8 cellular contexts compared by ENCODE assay signal in the genomic region with DNA sequence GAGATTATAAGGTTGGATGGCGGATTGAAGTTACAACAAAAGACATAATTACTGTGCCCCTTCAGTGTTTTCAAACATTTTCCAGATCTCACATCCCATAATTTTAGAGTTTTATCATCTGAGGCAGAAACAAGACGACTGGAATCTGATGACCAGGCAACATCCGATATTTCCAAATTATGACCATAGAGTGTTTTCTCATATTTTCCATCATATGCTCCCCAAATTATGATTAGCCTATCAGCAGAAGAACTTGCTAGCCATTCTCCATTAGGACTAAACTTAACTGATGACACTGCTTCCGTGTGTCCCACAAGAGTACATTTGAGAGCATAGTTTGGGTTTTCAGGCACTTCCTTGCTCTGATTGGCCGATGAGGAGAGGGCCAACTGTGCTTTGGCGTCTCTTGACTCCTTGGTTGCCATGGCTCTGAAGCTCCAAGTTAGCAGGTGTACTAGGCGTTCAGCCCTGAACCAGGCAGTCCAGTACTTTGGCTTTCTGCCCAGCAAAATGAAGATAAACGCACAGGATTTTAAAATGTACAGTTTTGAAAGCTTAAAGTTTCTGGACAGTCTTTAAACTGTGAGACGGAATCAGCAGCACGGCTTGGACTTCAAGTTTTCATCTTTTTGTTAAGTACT. TPM values are rescaled to one million over a fixed set of nuclear protein-coding genes. Genes with fewer than 3 reads are reported as not detected.
A peak's percentile ranks its signal among the peaks of the same experiment; 100 is the strongest.
DNase-seq lines count a peak whose midpoint lies in the region; ATAC-seq, FAIRE-seq and TF ChIP-seq lines count a peak whose summit lies in the region.

No MANE protein-coding gene starts in this region.

- no peaks in the 10 kb centered on the region for H3K9me3 ChIP-seq in RWPE2 (ENCODE audit: severe bottlenecking)

- peak overlapping the region; percentile 42 for H3K4me3 ChIP-seq in RWPE2 (ENCODE audit: severe bottlenecking)
- peak overlapping the region; percentile 61 for H3K4me3 ChIP-seq in bronchial epithelial cell (ENCODE audit: low read depth, low read length)

- DNase-seq in RWPE2 (ENCODE audit: low spot score) = no peak
- peak; percentile 62 for DNase-seq in bronchial epithelial cell (ENCODE audit: low read depth)
- peak in 2 of 3 donors; percentile 19 to 38 for DNase-seq in stimulated activated CD4-positive, alpha-beta T cell treated with anti-CD3 and anti-CD28 coated beads, TNF-alpha, amount 100 ng/mL, for 48 hours (ENCODE audit: low read depth in 3 of 3)
- no peak for DNase-seq in NCI-H1417 (lab: John Stamatoyannopoulos, UW)
- DNase-seq in NCI-H2227 (lab: John Stamatoyannopoulos, UW; ENCODE audit: unreplicated experiment) = no peak

- H3K27ac ChIP-seq in RWPE2 (ENCODE audit: poor library complexity, severe bottlenecking) (peak overlapping the region; percentile 70), layer of hippocampus (ENCODE audit: low read depth, low read length) (peak overlapping the region; percentile 83)

- H3K27me3 ChIP-seq in RWPE2 (ENCODE audit: insufficient read depth, poor library complexity, severe bottlenecking) = no peaks in the 10 kb centered on the region
- H3K27me3 ChIP-seq in bronchial epithelial cell (ENCODE audit: control insufficient read depth, insufficient read depth, low read length) = no peaks in the 10 kb centered on the region
- no peaks in the 10 kb centered on the region for H3K27me3 ChIP-seq in layer of hippocampus (ENCODE audit: control insufficient read depth, insufficient read depth, low read length)

- peak; percentile 47 for ATAC-seq in GM18517 (IDR thresholded peaks at IDR 0.05; ENCODE audit: unreplicated experiment)
- peak; percentile 65 for ATAC-seq in HG02885 (IDR thresholded peaks at IDR 0.05; ENCODE audit: poor library complexity, unreplicated experiment)
- ATAC-seq in RWPE2 (ENCODE audit: low read depth) = peak; percentile 46

- no peak for FAIRE-seq in bronchial epithelial cell (lab: Jason Lieb, UNC)

- TF ChIP-seq CTCF in RWPE2 (IDR thresholded peaks at IDR 0.05; ENCODE audit: poor library complexity, severe bottlenecking) = no peak
- TF ChIP-seq CTCF in bronchial epithelial cell (IDR thresholded peaks at IDR 0.05; ENCODE audit: insufficient read depth, low read length, severe bottlenecking) = no peak

- H3K36me3 ChIP-seq in RWPE2 (ENCODE audit: low read depth) (peaks cover 40% of the 10 kb centered on the region), bronchial epithelial cell (ENCODE audit: control insufficient read depth, insufficient read depth, low read length) (peaks cover 1% of the 10 kb centered on the region)

- peaks cover 15% of the 10 kb centered on the region for H3K4me1 ChIP-seq in RWPE2 (ENCODE audit: insufficient read depth, poor library complexity, severe bottlenecking)

RNA-seq across cellular contexts. Expression of a gene that starts 0.6 kb away (rescaled TPM):
- 3.9 and 4.4 TPM in 2 replicates for total RNA-seq in bronchial epithelial cell

RNA-seq across cellular contexts. Expression of a gene that starts 31.2 kb away (rescaled TPM):
- 14.7 and 37.0 TPM in 2 replicates for total RNA-seq in bronchial epithelial cell

RNA-seq across cellular contexts. Expression of a gene that starts 32.2 kb away (rescaled TPM):
- 24.0 and 25.3 TPM in 2 replicates for total RNA-seq in bronchial epithelial cell

Comparison
In these comparisons a context has a peak if more than half of its experiments do, and no peak if none do; other contexts are left out.
1. DNase-seq: peak in bronchial epithelial cell (single experiment) and stimulated activated CD4-positive, alpha-beta T cell treated with anti-CD3 and anti-CD28 coated beads, TNF-alpha, amount 100 ng/mL, for 48 hours (2 of 3); none in RWPE2 (single experiment), NCI-H1417 (0 of 3) and NCI-H2227 (single experiment).
2. Peak in every context shown above with its lines, with median percentiles within 50 percentile points of each other: ATAC-seq.